ENCODE assay signal across 22 cellular contexts in genomic region chr11:9266926-9267325, GRCh38. TPM values are rescaled to one million over a fixed set of nuclear protein-coding genes. Genes with fewer than 3 reads are reported as not detected.
A peak's percentile ranks its signal among the peaks of the same experiment; 100 is the strongest.
DNase-seq lines count a peak whose midpoint lies in the region; ATAC-seq, FAIRE-seq and TF ChIP-seq lines count a peak whose summit lies in the region.
"Had no signal": no experiment of that assay in that cellular context is flagged by ENCODE, and none has a peak within 500 bp of the region (broad histone marks: within the 10 kb centered on the region; RNA-seq: fewer than 3 reads in every experiment).

No MANE protein-coding gene starts in this region.

- peak overlapping the region; percentile 46 for H3K27ac Mint-ChIP-seq in activated CD4-positive, alpha-beta T cell treated with anti-CD3 and anti-CD28 coated beads, Interleukin-2, amount 10 ng/mL, durations not matched to agents 7 days and 5 days
- no peak overlapping the region for H3K27ac Mint-ChIP-seq in mesothelial cell of epicardium
- H3K27ac Mint-ChIP-seq: HFFc6 had no signal

- H3K9ac ChIP-seq in K562 (ENCODE audit: insufficient read depth in 1 of 2, low read depth in 2 of 2, low read length in 2 of 2): no peak overlapping the region
- H3K9ac ChIP-seq: BLaER1 treated with 17β-estradiol and CSF1 and Interleukin-3, amounts not matched to agents 10 nM and 100 nM had no signal

- in situ Hi-C loops in K562 (cut with MboI): no loop called here

- H3K4me2 ChIP-seq in K562 (ENCODE audit: insufficient read depth, low read length): no peak overlapping the region

- no peak for TF ChIP-seq EP300 in K562 (IDR thresholded peaks at IDR 0.05; ENCODE audit: low read length)

- H3K36me3 ChIP-seq in K562 (ENCODE audit: control insufficient read depth, insufficient read depth, low read length): no peaks in the 10 kb centered on the region

- H3K4me1 Mint-ChIP-seq in activated CD4-positive, alpha-beta T cell treated with anti-CD3 and anti-CD28 coated beads, Interleukin-2, amount 10 ng/mL, durations not matched to agents 7 days and 5 days: peaks cover 27% of the 10 kb centered on the region
- peaks cover 29% of the 10 kb centered on the region for H3K4me1 Mint-ChIP-seq in mesothelial cell of epicardium

- H3K79me2 ChIP-seq in K562 (ENCODE audit: control insufficient read depth, insufficient read depth, low read length): peaks cover 28% of the 10 kb centered on the region

- no peaks in the 10 kb centered on the region for H3K9me3 Mint-ChIP-seq in activated CD4-positive, alpha-beta T cell treated with anti-CD3 and anti-CD28 coated beads, Interleukin-2, amount 10 ng/mL, durations not matched to agents 7 days and 5 days
- H3K9me3 Mint-ChIP-seq in mesothelial cell of epicardium: no peaks in the 10 kb centered on the region
- H3K9me3 Mint-ChIP-seq: HFFc6 had no signal

- TF ChIP-seq POLR2A in K562 (conservative IDR thresholded peaks at IDR 0.05): no peak

- peaks cover 23% of the 10 kb centered on the region for H3K27me3 Mint-ChIP-seq in activated CD4-positive, alpha-beta T cell treated with anti-CD3 and anti-CD28 coated beads, Interleukin-2, amount 10 ng/mL, durations not matched to agents 7 days and 5 days
- no peaks in the 10 kb centered on the region for H3K27me3 Mint-ChIP-seq in mesothelial cell of epicardium (ENCODE audit: low read depth)

- CTCF ChIA-PET in activated CD4-positive, alpha-beta T cell treated with anti-CD3 and anti-CD28 coated beads, Interleukin-2, amount 10 ng/mL, durations not matched to agents 7 days and 5 days (lab: Charles Lee): interaction anchor here (0.7 to 0.8 kb wide), 2 partner anchors 268 to 1178 kb away, joined by 3 to 5 read pairs; no protein-coding TSS in a partner anchor
- CTCF ChIA-PET in K562 (lab: Yijun Ruan, JAX; ENCODE audit: low intra/inter-chr PET ratio): no interaction called here

- TF ChIP-seq CTCF in K562 (IDR thresholded peaks at IDR 0.05 in 2 of 3, conservative IDR thresholded peaks at IDR 0.05 in 1 of 3; ENCODE audit: insufficient read depth in 2 of 3, low read depth in 1 of 3, low read length in 3 of 3) (no peak), mesothelial cell of epicardium (IDR thresholded peaks at IDR 0.05; ENCODE audit: unreplicated experiment) (no peak)

- 73% methylated on average over 8 of the region's 8 CpGs for WGBS in K562 (ENCODE audit: insufficient coverage, low coverage, missing lambda C conversion rate)

- intact Hi-C loops in K562 (cut with micrococcal nuclease): loop anchor here (5.0 kb wide), 1 partner anchor 100 kb away; no protein-coding TSS in a partner anchor

- BruUV-seq in K562 (replicated peaks; lab: Mats Ljungman, UMichigan): no TSS peak

- peaks cover 5 to 24% of the 10 kb centered on the region in 2 experiments; a peak in 4 of 5 replicates for H3K4me1 ChIP-seq in K562 (replicated peaks in 1 of 2; ENCODE audit: control insufficient read depth in 2 of 2, insufficient read depth in 2 of 2, low read length in 2 of 2)

- no peak for DNase-seq in activated CD4-positive, alpha-beta T cell treated with anti-CD3 and anti-CD28 coated beads, Interleukin-2, amount 10 ng/mL, durations not matched to agents 7 days and 5 days
- DNase-seq in activated CD4-positive, alpha-beta T cell treated with anti-CD3 and anti-CD28 coated beads, Interleukin-2, amount 50 U/mL, for 48 hours: no peak
- DNase-seq in K562 (ENCODE audit: extremely low read depth in 1 of 4, low spot score in 3 of 4) (no peak), mesothelial cell of epicardium (ENCODE audit: low spot score in 2 of 2, unreplicated experiment in 2 of 2) (no peak), NCI-H1930 (lab: John Stamatoyannopoulos, UW) (no peak)
- no peak for DNase-seq in activated naive CD4-positive, alpha-beta T cell treated with anti-CD3 and anti-CD28 coated beads, Interleukin-2, amount 50 U/mL, for 16 hours
- DNase-seq: ACHN, GDM1, HFFc6, KG1, NCI-H1092, NCI-H1436, NCI-H2029, NCI-H2227 treated with DMSO at 0.1 percent for 48 hours, NCI-H510A, NCI-H748 treated with DMSO at 0.1 percent for 48 hours, SIG-M5 had no signal

- no peak overlapping the region for H3K4me3 Mint-ChIP-seq in activated CD4-positive, alpha-beta T cell treated with anti-CD3 and anti-CD28 coated beads, Interleukin-2, amount 10 ng/mL, durations not matched to agents 7 days and 5 days
- H3K4me3 Mint-ChIP-seq in mesothelial cell of epicardium: peak overlapping the region; percentile 10

- H3K9me3 ChIP-seq in K562 (replicated peaks; ENCODE audit: control insufficient read depth, insufficient read depth, low read depth, low read length): no peaks in the 10 kb centered on the region

- H2AFZ ChIP-seq in K562 (ENCODE audit: low read depth, low read length): peak overlapping the region; percentile 25; the same call in 1 of the 2 replicates

- no peak overlapping the region for H3K27ac ChIP-seq in K562 (ENCODE audit: extremely low read depth, low read depth, low read length)
- H3K27ac ChIP-seq: 22Rv1; BLaER1 treated with 17β-estradiol and CSF1 and Interleukin-3, amounts not matched to agents 10 nM and 100 nM had no signal

- no peak for TF ChIP-seq RAD21 in K562 (CRISPR knock-in tag; conservative IDR thresholded peaks at IDR 0.05 in 1 of 2, IDR thresholded peaks at IDR 0.05 in 1 of 2)

- peaks cover 5% of the 10 kb centered on the region; the same call in 1 of the 2 replicates for H4K20me1 ChIP-seq in K562 (replicated peaks; ENCODE audit: control insufficient read depth, insufficient read depth, low read length)

- H3K36me3 Mint-ChIP-seq in activated CD4-positive, alpha-beta T cell treated with anti-CD3 and anti-CD28 coated beads, Interleukin-2, amount 10 ng/mL, durations not matched to agents 7 days and 5 days (ENCODE audit: low read depth): peaks cover 10% of the 10 kb centered on the region
- no peaks in the 10 kb centered on the region for H3K36me3 Mint-ChIP-seq in mesothelial cell of epicardium

- no peak overlapping the region for H3K4me3 ChIP-seq in K562
- H3K4me3 ChIP-seq: BLaER1 treated with 17β-estradiol and CSF1 and Interleukin-3, amounts not matched to agents 10 nM and 100 nM had no signal

- ATAC-seq in K562: no peak
- no peak for ATAC-seq in GM18519 (IDR thresholded peaks at IDR 0.05; ENCODE audit: low FRiP score, unreplicated experiment)
- ATAC-seq in GM18868 (IDR thresholded peaks at IDR 0.05; ENCODE audit: unreplicated experiment): no peak
- ATAC-seq: SK-N-SH treated with all-trans-retinoic acid at 6 μM for 48 hours had no signal

- POLR2A ChIA-PET in activated CD4-positive, alpha-beta T cell treated with anti-CD3 and anti-CD28 coated beads, Interleukin-2, amount 10 ng/mL, durations not matched to agents 7 days and 5 days (lab: Charles Lee): interaction anchor here (0.6 kb wide), 1 partner anchor 286 kb away, joined by 3 read pairs; no protein-coding TSS in a partner anchor
- POLR2A ChIA-PET in K562 (lab: Yijun Ruan, JAX): interaction anchor here (1.3 to 3.2 kb wide), 4 partner anchors 8 to 50 kb away, joined by 6 to 17 read pairs (median 6); no protein-coding TSS in a partner anchor

- H3K9me1 ChIP-seq in K562 (ENCODE audit: control insufficient read depth, insufficient read depth, low read length): no peaks in the 10 kb centered on the region

- no peak for FAIRE-seq in K562 (lab: Jason Lieb, UNC)

- no peaks in the 10 kb centered on the region for H3K27me3 ChIP-seq in K562 (ENCODE audit: control insufficient read depth in 2 of 2, insufficient read depth in 2 of 2, low read length in 2 of 2)
- H3K27me3 ChIP-seq: BLaER1 treated with 17β-estradiol and CSF1 and Interleukin-3, amounts not matched to agents 10 nM and 100 nM had no signal

RNA-seq across cellular contexts. Expression of gene DENND5A, which starts 1.8 kb away (rescaled TPM):
- total RNA-seq in activated CD4-positive, alpha-beta T cell treated with anti-CD3 and anti-CD28 coated beads, Interleukin-2, amount 10 ng/mL, durations not matched to agents 7 days and 5 days: 10 to 100 TPM; 70.2 to 93.5 TPM
- 370 and 438 TPM in 2 replicates for total RNA-seq in K562 (2011; cell fraction: chromatin; rRNA removed; ENCODE audit: low replicate concordance)
- 176 and 183 TPM in 2 replicates for total RNA-seq in K562 (2011; cell fraction: nucleolus; rRNA removed)
- total RNA-seq in K562 (2011; cell fraction: nucleoplasm; rRNA removed): 234 and 247 TPM in 2 replicates
- total RNA-seq in K562 (2014; rRNA removed): 34.4 and 40.7 TPM in 2 replicates
- 58.3 and 60.4 TPM in 2 replicates for total RNA-seq in K562 (2014; rRNA removed; fragmentation: Illumina TruSeq; extraction: Trizol)
- 58.5 and 60.4 TPM in 2 replicates for total RNA-seq in K562 (2015; rRNA removed; fragmentation: Illumina TruSeq; extraction: Trizol)
- total RNA-seq in K562 (2021): 45.2 and 46.3 TPM in 2 replicates
- polyA plus RNA-seq in K562 (2011; rRNA removed): 130 and 160 TPM in 2 replicates
- 161 and 174 TPM in 2 replicates for polyA plus RNA-seq in K562 (2011; cell fraction: cytosol; rRNA removed)
- 234 and 274 TPM in 2 replicates for polyA plus RNA-seq in K562 (2011; cell fraction: nucleus; rRNA removed)
- 37.7 and 80.9 TPM in 2 replicates for polyA plus RNA-seq in K562 (2012)
- 78.4 and 86.4 TPM in 2 replicates for polyA plus RNA-seq in K562 (2014; fragmentation: Illumina TruSeq; extraction: Trizol)
- polyA plus RNA-seq in K562 (2014; fragmentation: Nextera tagmentation; extraction: Ambion mirVana): 10 to 100 TPM; 11.7 to 12.3 TPM
- polyA plus RNA-seq in K562 (2014; rRNA removed): 35.3 and 43.2 TPM in 2 replicates
- polyA minus RNA-seq in K562 (2011; rRNA and poly(A)+ RNA removed): 285 and 322 TPM in 2 replicates
- 90.1 and 96.1 TPM in 2 replicates for polyA minus RNA-seq in K562 (2011; cell fraction: cytosol; rRNA and poly(A)+ RNA removed)
- polyA minus RNA-seq in K562 (2011; cell fraction: nucleus; rRNA and poly(A)+ RNA removed): 122 and 241 TPM in 2 replicates
- 84.9 to 89.6 TPM (median 85.5 TPM) in 3 replicates for total RNA-seq in mesothelial cell of epicardium

RNA-seq across cellular contexts. Expression of gene TMEM41B, which starts 47.5 kb away (rescaled TPM):
- total RNA-seq in activated CD4-positive, alpha-beta T cell treated with anti-CD3 and anti-CD28 coated beads, Interleukin-2, amount 10 ng/mL, durations not matched to agents 7 days and 5 days: 10 to 100 TPM; 32.2 to 36.6 TPM
- total RNA-seq in K562 (2011; cell fraction: chromatin; rRNA removed; ENCODE audit: low replicate concordance): 126 and 247 TPM in 2 replicates
- total RNA-seq in K562 (2011; cell fraction: nucleolus; rRNA removed): 91.1 and 96.4 TPM in 2 replicates
- 150 and 203 TPM in 2 replicates for total RNA-seq in K562 (2011; cell fraction: nucleoplasm; rRNA removed)
- total RNA-seq in K562 (2014; rRNA removed): 58.5 and 65.8 TPM in 2 replicates
- 51.5 and 58.8 TPM in 2 replicates for total RNA-seq in K562 (2014; rRNA removed; fragmentation: Illumina TruSeq; extraction: Trizol)
- 34.5 and 37.0 TPM in 2 replicates for total RNA-seq in K562 (2015; rRNA removed; fragmentation: Illumina TruSeq; extraction: Trizol)
- 44.3 and 48.7 TPM in 2 replicates for total RNA-seq in K562 (2021)
- 79.6 and 89.6 TPM in 2 replicates for polyA plus RNA-seq in K562 (2011; rRNA removed)
- 25.0 and 45.7 TPM in 2 replicates for polyA plus RNA-seq in K562 (2011; cell fraction: cytosol; rRNA removed)
- 60.6 and 87.8 TPM in 2 replicates for polyA plus RNA-seq in K562 (2011; cell fraction: nucleus; rRNA removed)
- polyA plus RNA-seq in K562 (2012): 28.0 and 30.7 TPM in 2 replicates
- 28.1 and 28.8 TPM in 2 replicates for polyA plus RNA-seq in K562 (2014; fragmentation: Illumina TruSeq; extraction: Trizol)
- polyA plus RNA-seq in K562 (2014; fragmentation: Nextera tagmentation; extraction: Ambion mirVana): 10 to 100 TPM; 17.1 to 24.7 TPM
- 58.7 and 75.6 TPM in 2 replicates for polyA plus RNA-seq in K562 (2014; rRNA removed)
- 48.1 and 48.6 TPM in 2 replicates for polyA minus RNA-seq in K562 (2011; rRNA and poly(A)+ RNA removed)
- 23.0 and 24.4 TPM in 2 replicates for polyA minus RNA-seq in K562 (2011; cell fraction: cytosol; rRNA and poly(A)+ RNA removed)
- polyA minus RNA-seq in K562 (2011; cell fraction: nucleus; rRNA and poly(A)+ RNA removed): 34.3 and 57.6 TPM in 2 replicates
- total RNA-seq in mesothelial cell of epicardium: 59.2 to 64.5 TPM (median 63.5 TPM) in 3 replicates
